In the genomic region with DNA sequence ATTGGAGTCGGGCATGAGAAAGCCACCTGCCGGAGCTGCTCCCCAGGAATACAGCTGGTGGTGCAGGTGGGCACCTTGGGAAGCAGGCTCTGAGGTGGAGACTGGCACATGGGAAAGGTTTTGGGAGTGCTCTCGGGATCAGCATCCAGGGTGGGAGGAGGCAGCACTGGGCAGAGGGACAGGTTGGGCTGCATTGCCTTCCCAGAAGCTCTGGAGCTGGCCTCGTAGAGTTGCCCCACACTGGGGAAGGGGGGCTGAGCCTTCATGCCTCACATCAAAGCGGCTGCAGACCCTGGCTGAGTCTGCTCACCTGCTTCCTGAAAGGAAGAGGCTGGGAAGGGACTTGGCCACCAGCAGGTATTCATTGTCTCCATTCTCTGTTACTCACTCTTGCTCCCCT, we compare ENCODE assay signal across 25 cellular contexts. TPM values are rescaled to one million over a fixed set of nuclear protein-coding genes. Genes with fewer than 3 reads are reported as not detected.
"Had no signal": no experiment of that assay in that cellular context is flagged by ENCODE, and none has a peak within 500 bp of the region (broad histone marks: within the 10 kb centered on the region; RNA-seq: fewer than 3 reads in every experiment).

No MANE protein-coding gene starts in this region.

- H2AFZ ChIP-seq: parathyroid adenoma had no signal

- H3K4me1 ChIP-seq: parathyroid adenoma, psoas muscle, right lobe of liver, sigmoid colon, stomach, thyroid gland, tibial nerve, upper lobe of left lung, vagina had no signal

- H3K79me2 ChIP-seq: parathyroid adenoma had no signal

- DNase-seq: nephron progenitor cell; occipital lobe; ovary; psoas muscle; right cardiac atrium; right lobe of liver; sigmoid colon; small intestine; stimulated activated CD4-positive, alpha-beta T cell treated with anti-CD3 and anti-CD28 coated beads, Interleukin-15, amount 100 ng/mL, for 24 hours; stimulated activated CD4-positive, alpha-beta T cell treated with anti-CD3 and anti-CD28 coated beads, Interleukin-2, amount 100 ng/mL, for 24 hours; stimulated activated CD4-positive, alpha-beta T cell treated with anti-CD3 and anti-CD28 coated beads, Interleukin-2, amount 100 ng/mL, for 48 hours; stimulated activated CD4-positive, alpha-beta T cell treated with anti-CD3 and anti-CD28 coated beads, Interleukin-4, amount 100 ng/mL, for 24 hours; stimulated activated naive B cell treated with anti-CD40 and anti-IgM and Interleukin-4, amounts not matched to agents 10 μg/mL and 1 μg/mL and 100 μg/mL, for 72 hours; stimulated activated naive CD4-positive, alpha-beta T cell treated with Interleukin-2 at 50 U/mL for 16 hours; stomach; thyroid gland; trophoblast cell; upper lobe of left lung had no signal

- FAIRE-seq: small intestine, urothelium cell line had no signal

- H3K27me3 ChIP-seq: ovary, right lobe of liver, thyroid gland, tibial nerve, upper lobe of left lung, vagina had no signal

- H3K9ac ChIP-seq: parathyroid adenoma had no signal

- H3K4me3 ChIP-seq: ovary, psoas muscle, right lobe of liver, sigmoid colon, stomach, thoracic aorta, thyroid gland, tibial nerve, upper lobe of left lung, vagina had no signal

- H3K27ac ChIP-seq: ovary, parathyroid adenoma, psoas muscle, right lobe of liver, sigmoid colon, stomach, thoracic aorta, thyroid gland, tibial nerve, upper lobe of left lung, vagina had no signal

- H3K9me3 ChIP-seq: ovary, psoas muscle, right lobe of liver, sigmoid colon, stomach, thoracic aorta, thyroid gland, tibial nerve, upper lobe of left lung, vagina had no signal

- H3K36me3 ChIP-seq: ovary, right lobe of liver, sigmoid colon, stomach, thoracic aorta, thyroid gland, tibial nerve, upper lobe of left lung, vagina had no signal

- ATAC-seq: natural killer cell treated with Interleukin-12 subunit alpha and Interleukin-12 subunit beta and Interleukin-15 and Interleukin-18, amount 100 ng/mL, for 72 hours; psoas muscle; stimulated activated effector memory CD8-positive, alpha-beta T cell treated with anti-CD3 and anti-CD28 coated beads, Interleukin-12 subunit alpha, Interleukin-12 subunit beta, amount 100 ng/mL, for 72 hours; stimulated activated naive B cell treated with anti-CD40 and anti-IgM and Interleukin-4, amounts not matched to agents 10 μg/mL and 1 μg/mL and 100 μg/mL, for 72 hours had no signal

RNA-seq across cellular contexts. Expression of a gene that starts 13.5 kb away (rescaled TPM):
- total RNA-seq: natural killer cell treated with Interleukin-12 subunit alpha and Interleukin-12 subunit beta and Interleukin-15 and Interleukin-18, amount 100 ng/mL, for 72 hours had no signal
